9 cellular contexts compared by ENCODE assay signal in genomic region chr18:12701161-12701560, GRCh38. TPM values are rescaled to one million over a fixed set of nuclear protein-coding genes. Genes with fewer than 3 reads are reported as not detected.
A peak's percentile ranks its signal among the peaks of the same experiment; 100 is the strongest.
DNase-seq lines count a peak whose midpoint lies in the region; ATAC-seq, FAIRE-seq and TF ChIP-seq lines count a peak whose summit lies in the region.
"Had no signal": no experiment of that assay in that cellular context is flagged by ENCODE, and none has a peak within 500 bp of the region (broad histone marks: within the 10 kb centered on the region; RNA-seq: fewer than 3 reads in every experiment).

No MANE protein-coding gene starts in this region.

- H3K9me3 Mint-ChIP-seq in activated naive CD4-positive, alpha-beta T cell treated with anti-CD3 and anti-CD28 coated beads for 36 hours, result no peaks in the 10 kb centered on the region
- no peaks in the 10 kb centered on the region for H3K9me3 Mint-ChIP-seq in activated naive CD8-positive, alpha-beta T cell (ENCODE audit: low read depth)

- dilution Hi-C loops in keratinocyte (cut with MboI; ENCODE audit: extremely low pct_ligation_motif_present, low sequenced_read_pairs), result no loop called here

- H3K4me3 ChIP-seq in keratinocyte (ENCODE audit: control insufficient read depth in 2 of 3, extremely low read depth in 1 of 3, insufficient read depth in 2 of 3, low read depth in 1 of 3, low read length in 3 of 3), result peak overlapping the region; percentile 69 to 97 (median 90)
- H3K4me3 ChIP-seq in tibial artery, result peak overlapping the region; percentile 88 to 90

- CTCF ChIA-PET in activated naive CD4-positive, alpha-beta T cell treated with anti-CD3 and anti-CD28 coated beads for 36 hours (lab: Charles Lee), result interaction anchor here (1.0 to 1.6 kb wide), 2 partner anchors 9 to 19 kb away, joined by 3 read pairs; no protein-coding TSS in a partner anchor

- peaks cover 23% of the 10 kb centered on the region for H3K36me3 Mint-ChIP-seq in activated naive CD4-positive, alpha-beta T cell treated with anti-CD3 and anti-CD28 coated beads for 36 hours (ENCODE audit: low read depth)
- peaks cover 14% of the 10 kb centered on the region for H3K36me3 Mint-ChIP-seq in activated naive CD8-positive, alpha-beta T cell

- peaks cover 0 to 2% of the 10 kb centered on the region in 2 experiments for H3K36me3 ChIP-seq in keratinocyte (ENCODE audit: control insufficient read depth in 2 of 2, extremely low read depth in 1 of 2, insufficient read depth in 2 of 2, low read length in 2 of 2)
- peaks cover 4 to 14% (median 7%) of the 10 kb centered on the region in 3 donors for H3K36me3 ChIP-seq in tibial artery

- H3K79me2 ChIP-seq in keratinocyte (ENCODE audit: control insufficient read depth, insufficient read depth, low read length), result peaks cover 44% of the 10 kb centered on the region

- H3K27me3 ChIP-seq in keratinocyte (ENCODE audit: control insufficient read depth, extremely low read depth, insufficient read depth, low read length) (no peaks in the 10 kb centered on the region), tibial artery (no peaks in the 10 kb centered on the region)

- FAIRE-seq in keratinocyte (lab: Jason Lieb, UNC), result no peak
- FAIRE-seq: bronchial epithelial cell had no signal

- H3K9me1 ChIP-seq in keratinocyte (ENCODE audit: control insufficient read depth, extremely low read depth, insufficient read depth, low read length), result peaks cover 2% of the 10 kb centered on the region

- no peak overlapping the region for H3K9ac ChIP-seq in keratinocyte (ENCODE audit: control insufficient read depth, extremely low read depth, insufficient read depth, low read length)

- H3K27ac Mint-ChIP-seq in activated naive CD4-positive, alpha-beta T cell treated with anti-CD3 and anti-CD28 coated beads for 36 hours, result peak overlapping the region; percentile 31
- H3K27ac Mint-ChIP-seq in activated naive CD8-positive, alpha-beta T cell, result peak overlapping the region; percentile 99

- no peak overlapping the region for H3K27ac ChIP-seq in keratinocyte (ENCODE audit: control insufficient read depth, insufficient read depth, low read length)
- H3K27ac ChIP-seq in tibial artery, result no peak overlapping the region

- intact Hi-C loops in activated naive CD4-positive, alpha-beta T cell treated with anti-CD3 and anti-CD28 coated beads for 36 hours (cut with micrococcal nuclease), result loop anchor here (5.0 kb wide), 4 partner anchors 294 to 849 kb away; partner anchors contain the start of genes CHMP1B, IMPA2 and PRELID3A
- intact Hi-C loops in tibial artery (cut with DNase I; ENCODE audit: low total_unique reads), result no loop called here

- peaks cover 39% of the 10 kb centered on the region for H3K4me1 Mint-ChIP-seq in activated naive CD4-positive, alpha-beta T cell treated with anti-CD3 and anti-CD28 coated beads for 36 hours (ENCODE audit: low read depth)
- H3K4me1 Mint-ChIP-seq in activated naive CD8-positive, alpha-beta T cell (ENCODE audit: low read depth), result peaks cover 46% of the 10 kb centered on the region

- no peak overlapping the region for H2AFZ ChIP-seq in keratinocyte (ENCODE audit: control insufficient read depth, low read length)

- no peak for TF ChIP-seq CTCF in keratinocyte (optimal IDR thresholded peaks at IDR 0.05 in 1 of 3, IDR thresholded peaks at IDR 0.05 in 1 of 3, conservative IDR thresholded peaks at IDR 0.05 in 1 of 3; ENCODE audit: extremely low read depth in 1 of 3, insufficient read depth in 2 of 3, low read length in 3 of 3)
- no peak for TF ChIP-seq CTCF in tibial artery (IDR thresholded peaks at IDR 0.05)

- H3K4me1 ChIP-seq in keratinocyte (ENCODE audit: control insufficient read depth, extremely low read depth, insufficient read depth, low read length), result peaks cover 26% of the 10 kb centered on the region
- H3K4me1 ChIP-seq in tibial artery, result peaks cover 0 to 38% (median 25%) of the 10 kb centered on the region in 4 donors

- no peak for DNase-seq in activated naive CD4-positive, alpha-beta T cell treated with anti-CD3 and anti-CD28 coated beads for 36 hours
- no peak for DNase-seq in activated naive CD4-positive, alpha-beta T cell treated with Interleukin-2 at 50 U/mL for 16 hours
- no peak for DNase-seq in keratinocyte (ENCODE audit: low read depth, low spot score)
- no peak for DNase-seq in tibial artery
- DNase-seq in hepatic stellate cell (ENCODE audit: low spot score), result no peak
- DNase-seq in H4 (ENCODE audit: low spot score), result no peak

- H3K4me2 ChIP-seq in keratinocyte (ENCODE audit: control insufficient read depth, extremely low read depth, insufficient read depth, low read depth, low read length), result peak overlapping the region; percentile 82

- H4K20me1 ChIP-seq in keratinocyte (ENCODE audit: control insufficient read depth, extremely low read depth, insufficient read depth, low read length), result no peaks in the 10 kb centered on the region

- H3K9me3 ChIP-seq in keratinocyte (ENCODE audit: control insufficient read depth, low read depth, low read length), result no peaks in the 10 kb centered on the region
- H3K9me3 ChIP-seq in tibial artery, result no peaks in the 10 kb centered on the region

- peak overlapping the region; percentile 97 for H3K4me3 Mint-ChIP-seq in activated naive CD4-positive, alpha-beta T cell treated with anti-CD3 and anti-CD28 coated beads for 36 hours
- H3K4me3 Mint-ChIP-seq in activated naive CD8-positive, alpha-beta T cell, result peak overlapping the region; percentile 97

- no peaks in the 10 kb centered on the region for H3K27me3 Mint-ChIP-seq in activated naive CD4-positive, alpha-beta T cell treated with anti-CD3 and anti-CD28 coated beads for 36 hours (ENCODE audit: low read depth)
- H3K27me3 Mint-ChIP-seq in activated naive CD8-positive, alpha-beta T cell, result no peaks in the 10 kb centered on the region

- ATAC-seq in HG03457 (IDR thresholded peaks at IDR 0.05; ENCODE audit: unreplicated experiment), result no peak

RNA-seq across cellular contexts. Expression of gene CEP76, which starts 1.4 kb away (rescaled TPM):
- 10 to 100 TPM; 14.8 to 18.0 TPM for total RNA-seq in activated naive CD4-positive, alpha-beta T cell treated with anti-CD3 and anti-CD28 coated beads for 36 hours
- polyA plus RNA-seq in keratinocyte, result 7.5 to 10.7 TPM (median 8.3 TPM) in 3 replicates
- polyA plus RNA-seq in keratinocyte (2011; ENCODE audit: low read depth), result 12.5 TPM
- 5.2 and 9.9 TPM in 2 replicates for polyA plus RNA-seq in keratinocyte (2011; cell fraction: cytosol; rRNA removed)
- polyA plus RNA-seq in keratinocyte (2011; cell fraction: nucleus; rRNA removed), result 10.3 and 12.0 TPM in 2 replicates
- polyA plus RNA-seq in keratinocyte (2012; ENCODE audit: low replicate concordance), result 5.0 and 9.5 TPM in 2 replicates
- 9.1 to 11.2 TPM (median 11.2 TPM) in 3 replicates for polyA minus RNA-seq in keratinocyte
- polyA minus RNA-seq in keratinocyte (2011; cell fraction: cytosol; rRNA and poly(A)+ RNA removed), result 7.1 TPM
- 5.0 and 13.7 TPM in 2 replicates for polyA minus RNA-seq in keratinocyte (2011; cell fraction: nucleus; rRNA and poly(A)+ RNA removed)
- total RNA-seq in H4 (2014; rRNA removed; shearing (Covaris generic)), result 12.3 and 13.2 TPM in 2 replicates

RNA-seq across cellular contexts. Expression of gene PSMG2, which starts 1.7 kb away (rescaled TPM):
- total RNA-seq in activated naive CD4-positive, alpha-beta T cell treated with anti-CD3 and anti-CD28 coated beads for 36 hours, result 100 to 1,000 TPM in 1 of 2 experiments, 10 to 100 TPM in 1; 99.2 to 107 TPM
- 40.0 to 69.3 TPM (median 50.7 TPM) in 3 replicates for polyA plus RNA-seq in keratinocyte
- 4.0 TPM for polyA plus RNA-seq in keratinocyte (2011; ENCODE audit: low read depth)
- polyA plus RNA-seq in keratinocyte (2011; cell fraction: cytosol; rRNA removed), result 43.4 and 74.3 TPM in 2 replicates
- polyA plus RNA-seq in keratinocyte (2011; cell fraction: nucleus; rRNA removed), result 29.5 and 36.2 TPM in 2 replicates
- 54.3 and 56.5 TPM in 2 replicates for polyA plus RNA-seq in keratinocyte (2012; ENCODE audit: low replicate concordance)
- polyA minus RNA-seq in keratinocyte, result 25.7 to 41.6 TPM (median 29.7 TPM) in 3 replicates
- 34.1 TPM for polyA minus RNA-seq in keratinocyte (2011; cell fraction: cytosol; rRNA and poly(A)+ RNA removed)
- polyA minus RNA-seq in keratinocyte (2011; cell fraction: nucleus; rRNA and poly(A)+ RNA removed), result 6.5 and 11.8 TPM in 2 replicates
- 142 and 149 TPM in 2 replicates for total RNA-seq in H4 (2014; rRNA removed; shearing (Covaris generic))

RNA-seq across cellular contexts. Expression of gene SPIRE1, which starts 43.3 kb away (rescaled TPM):
- total RNA-seq in activated naive CD4-positive, alpha-beta T cell treated with anti-CD3 and anti-CD28 coated beads for 36 hours, result 1 to 10 TPM; 1.3 to 1.7 TPM
- 14.3 to 20.6 TPM (median 14.4 TPM) in 3 replicates for polyA plus RNA-seq in keratinocyte
- polyA plus RNA-seq in keratinocyte (2011; ENCODE audit: low read depth), result 55.0 TPM
- 15.1 and 21.3 TPM in 2 replicates for polyA plus RNA-seq in keratinocyte (2011; cell fraction: cytosol; rRNA removed)
- polyA plus RNA-seq in keratinocyte (2011; cell fraction: nucleus; rRNA removed), result 17.0 and 19.7 TPM in 2 replicates
- polyA plus RNA-seq in keratinocyte (2012; ENCODE audit: low replicate concordance), result 15.4 and 24.3 TPM in 2 replicates
- 12.7 to 21.6 TPM (median 21.5 TPM) in 3 replicates for polyA minus RNA-seq in keratinocyte
- 20.9 TPM for polyA minus RNA-seq in keratinocyte (2011; cell fraction: cytosol; rRNA and poly(A)+ RNA removed)
- polyA minus RNA-seq in keratinocyte (2011; cell fraction: nucleus; rRNA and poly(A)+ RNA removed), result 14.2 and 32.3 TPM in 2 replicates
- 8.9 and 10.7 TPM in 2 replicates for total RNA-seq in H4 (2014; rRNA removed; shearing (Covaris generic))
